In genomic region chr12:104565606-104566243, GRCh38 we compare ENCODE assay signal across 10 cellular contexts.
A peak's percentile ranks its signal among the peaks of the same experiment; 100 is the strongest.
DNase-seq lines count a peak whose midpoint lies in the region; ATAC-seq and TF ChIP-seq lines count a peak whose summit lies in the region.
"Had no signal": no experiment of that assay in that cellular context is flagged by ENCODE, and none has a peak within 500 bp of the region (broad histone marks: within the 10 kb centered on the region; RNA-seq: fewer than 3 reads in every experiment).

No MANE protein-coding gene starts in this region.

- H3K27me3 ChIP-seq in uterus: no peaks in the 10 kb centered on the region

- CTCF ChIA-PET in AG04449 (lab: Yijun Ruan, JAX): no interaction called here

- no peaks in the 10 kb centered on the region for H3K27me3 Mint-ChIP-seq in activated naive CD8-positive, alpha-beta T cell treated with anti-CD3 and anti-CD28 coated beads, Interleukin-2, amount 10 ng/mL, durations not matched to agents 7 days and 5 days
- peaks cover 0 to 11% (median 2%) of the 10 kb centered on the region in 3 donors for H3K27me3 Mint-ChIP-seq in immature natural killer cell (ENCODE audit: low read depth in 3 of 3)

- H3K4me3 ChIP-seq in AG04449 (ENCODE audit: low read depth, low read length): no peak overlapping the region
- H3K4me3 ChIP-seq in uterus: no peak overlapping the region

- no peak for TF ChIP-seq CTCF in AG04449 (IDR thresholded peaks at IDR 0.05; ENCODE audit: insufficient read depth, low read length, missing control alignments)
- no peak for TF ChIP-seq CTCF in uterus (IDR thresholded peaks at IDR 0.05)

- H3K4me3 Mint-ChIP-seq in activated naive CD8-positive, alpha-beta T cell treated with anti-CD3 and anti-CD28 coated beads, Interleukin-2, amount 10 ng/mL, durations not matched to agents 7 days and 5 days: no peak overlapping the region
- H3K4me3 Mint-ChIP-seq in immature natural killer cell: no peak overlapping the region
- H3K4me3 Mint-ChIP-seq: activated T-cell treated with anti-CD3 and anti-CD28 coated beads, Interleukin-2, amount 50 U/mL, for 4 hours had no signal

- H3K4me1 ChIP-seq in uterus: no peaks in the 10 kb centered on the region

- no peaks in the 10 kb centered on the region for H3K36me3 ChIP-seq in uterus

- ATAC-seq in activated naive CD8-positive, alpha-beta T cell treated with anti-CD3 and anti-CD28 coated beads, Interleukin-2, amount 10 ng/mL, durations not matched to agents 7 days and 5 days (ENCODE audit: low read depth): no peak
- no peak for ATAC-seq in HG03457 (IDR thresholded peaks at IDR 0.05; ENCODE audit: unreplicated experiment)

- POLR2A ChIA-PET in AG04449 (lab: Yijun Ruan, JAX): no interaction called here
- POLR2A ChIA-PET in activated naive CD8-positive, alpha-beta T cell treated with anti-CD3 and anti-CD28 coated beads, Interleukin-2, amount 10 ng/mL, durations not matched to agents 7 days and 5 days (lab: Charles Lee): no interaction called here

- H3K4me1 Mint-ChIP-seq in activated naive CD8-positive, alpha-beta T cell treated with anti-CD3 and anti-CD28 coated beads, Interleukin-2, amount 10 ng/mL, durations not matched to agents 7 days and 5 days: peaks cover 46% of the 10 kb centered on the region
- peaks cover 74 to 95% of the 10 kb centered on the region in 2 donors for H3K4me1 Mint-ChIP-seq in immature natural killer cell

- peaks cover 13% of the 10 kb centered on the region for H3K9me3 Mint-ChIP-seq in activated naive CD8-positive, alpha-beta T cell treated with anti-CD3 and anti-CD28 coated beads, Interleukin-2, amount 10 ng/mL, durations not matched to agents 7 days and 5 days
- peaks cover 0 to 3% (median 0%) of the 10 kb centered on the region in 6 donors for H3K9me3 Mint-ChIP-seq in immature natural killer cell

- no peak for TF ChIP-seq POLR2A in uterus (IDR thresholded peaks at IDR 0.05)

- intact Hi-C loops in uterus (cut with DNase I; ENCODE audit: low total_unique reads): no loop called here

- no peaks in the 10 kb centered on the region for H3K9me3 ChIP-seq in uterus

- peak; percentile 29 for DNase-seq in AG04449 (ENCODE audit: low read depth, low spot score)
- DNase-seq in COR-L47 (lab: John Stamatoyannopoulos, UW): peak; percentile 45
- DNase-seq in activated naive CD8-positive, alpha-beta T cell treated with anti-CD3 and anti-CD28 coated beads, Interleukin-2, amount 10 ng/mL, durations not matched to agents 7 days and 5 days: no peak
- no peak for DNase-seq in immature natural killer cell
- no peak for DNase-seq in uterus
- no peak for DNase-seq in NCI-H82 (lab: John Stamatoyannopoulos, UW)
- DNase-seq in kidney glomerular epithelial cell (lab: John Stamatoyannopoulos, UW): no peak
- DNase-seq: cortex of kidney had no signal

- peak overlapping the region; percentile 46 for H3K27ac Mint-ChIP-seq in activated naive CD8-positive, alpha-beta T cell treated with anti-CD3 and anti-CD28 coated beads, Interleukin-2, amount 10 ng/mL, durations not matched to agents 7 days and 5 days
- H3K27ac Mint-ChIP-seq in immature natural killer cell: peak overlapping the region in 5 of 6 donors; percentile 13 to 87 (median 27)

- peak overlapping the region in 1 of 2 donors; percentile 47 for H3K27ac ChIP-seq in uterus

- peaks cover 65% of the 10 kb centered on the region for H3K36me3 Mint-ChIP-seq in activated naive CD8-positive, alpha-beta T cell treated with anti-CD3 and anti-CD28 coated beads, Interleukin-2, amount 10 ng/mL, durations not matched to agents 7 days and 5 days
- H3K36me3 Mint-ChIP-seq in immature natural killer cell: peaks cover 9 to 13% (median 11%) of the 10 kb centered on the region in 3 donors

Comparison
In these comparisons a context has a peak if more than half of its experiments do, and no peak if none do; other contexts are left out.
1. DNase-seq: peak in AG04449 (single experiment) and COR-L47 (single experiment); none in activated naive CD8-positive, alpha-beta T cell treated with anti-CD3 and anti-CD28 coated beads, Interleukin-2, amount 10 ng/mL, durations not matched to agents 7 days and 5 days (single experiment), immature natural killer cell (0 of 3), uterus (0 of 2), NCI-H82 (single experiment) and kidney glomerular epithelial cell (single experiment).